ENCODE assay signal across 8 cellular contexts in genomic region chr10:21496285-21497176, GRCh38. TPM values are rescaled to one million over a fixed set of nuclear protein-coding genes. Genes with fewer than 3 reads are reported as not detected.
A peak's percentile ranks its signal among the peaks of the same experiment; 100 is the strongest.
DNase-seq lines count a peak whose midpoint lies in the region; ATAC-seq, FAIRE-seq and TF ChIP-seq lines count a peak whose summit lies in the region.

No MANE protein-coding gene starts in this region.

- H3K4me1 ChIP-seq in esophagus squamous epithelium (peaks cover 8 to 39% (median 8%) of the 10 kb centered on the region in 3 donors), transverse colon (peaks cover 0 to 43% (median 31%) of the 10 kb centered on the region in 4 donors)

- intact Hi-C loops in esophagus squamous epithelium (cut with DNase I) (loop anchor here (10.0 kb wide), 1 partner anchor 222 kb away; no protein-coding TSS in a partner anchor), transverse colon (cut with DNase I; ENCODE audit: low total_unique reads) (loop anchor here (5.0 to 10.0 kb wide), 3 partner anchors 41 to 236 kb away; no protein-coding TSS in a partner anchor)

- peak overlapping the region; percentile 68 for H3K4me3 Mint-ChIP-seq in activated T-cell treated with anti-CD3 and anti-CD28 coated beads, Interleukin-2, amount 50 U/mL, for 4 hours
- peak overlapping the region; percentile 82 to 94 (median 90) for H3K4me3 Mint-ChIP-seq in naive B cell

- TF ChIP-seq EP300 in transverse colon (IDR thresholded peaks at IDR 0.05; ENCODE audit: low read depth), result no peak

- WGBS in esophagus squamous epithelium, 2 donors, result 0% methylated on average over 4 to 7 of the region's 79 CpGs
- WGBS in transverse colon (ENCODE audit: low coverage in 1 of 2), 2 donors, result 1% methylated on average over 40 of the region's 79 CpGs; no CpG with 5 or more reads in 1 of the 2 donors

- H3K27ac Mint-ChIP-seq in naive B cell, result peak overlapping the region in 1 of 6 donors; percentile 66

- in situ Hi-C loops in transverse colon (cut with MboI; ENCODE audit: low pct_ligation_motif_present in 1 of 4, low pct_unique_long_range_greater_than_20kb in 1 of 4, low sequenced_read_pairs in 3 of 4), result loop anchor here (10.0 to 25.0 kb wide), 8 partner anchors 209 to 1498 kb away; no protein-coding TSS in a partner anchor

- no peaks in the 10 kb centered on the region for H3K9me3 ChIP-seq in esophagus squamous epithelium
- no peaks in the 10 kb centered on the region for H3K9me3 ChIP-seq in transverse colon

- no peak for DNase-seq in AG04449 (ENCODE audit: low read depth, low spot score)
- DNase-seq in GM12892 (ENCODE audit: insufficient read length), result no peak
- peak; percentile 68 for DNase-seq in NCI-H748 (lab: John Stamatoyannopoulos, UW; ENCODE audit: unreplicated experiment)
- peak; percentile 52 for DNase-seq in activated T-cell treated with anti-CD3 and anti-CD28 coated beads, Interleukin-2, amount 50 U/mL, for 4 hours
- no peak for DNase-seq in esophagus squamous epithelium (lab: John Stamatoyannopoulos, UW)
- peak; percentile 46 for DNase-seq in naive B cell
- peak; percentile 48 for DNase-seq in transverse colon

- ATAC-seq in HG02973 (IDR thresholded peaks at IDR 0.05; ENCODE audit: unreplicated experiment), result peak; percentile 44
- peak; percentile 64 to 66 for ATAC-seq in activated T-cell treated with anti-CD3 and anti-CD28 coated beads, Interleukin-2, amount 50 U/mL, for 4 hours
- peak; percentile 56 to 59 for ATAC-seq in naive B cell (ENCODE audit: low read depth in 2 of 2)

- TF ChIP-seq CTCF in AG04449 (IDR thresholded peaks at IDR 0.05; ENCODE audit: insufficient read depth, low read length, missing control alignments) (peak; percentile 50), esophagus squamous epithelium (IDR thresholded peaks at IDR 0.05) (peak in 3 of 6 experiments; percentile 3 to 24 (median 8)), transverse colon (IDR thresholded peaks at IDR 0.05) (peak in 1 of 5 experiments; percentile 20)

- H3K4me1 Mint-ChIP-seq in activated T-cell treated with anti-CD3 and anti-CD28 coated beads, Interleukin-2, amount 50 U/mL, for 4 hours (ENCODE audit: low read depth), result peaks cover 19% of the 10 kb centered on the region
- peaks cover 14 to 24% (median 20%) of the 10 kb centered on the region in 3 donors for H3K4me1 Mint-ChIP-seq in naive B cell

- H3K27me3 Mint-ChIP-seq in activated T-cell treated with anti-CD3 and anti-CD28 coated beads, Interleukin-2, amount 50 U/mL, for 4 hours (ENCODE audit: low read depth), result peaks cover 64% of the 10 kb centered on the region
- peaks cover 55 to 61% (median 60%) of the 10 kb centered on the region in 3 donors for H3K27me3 Mint-ChIP-seq in naive B cell

- H3K9me3 Mint-ChIP-seq in activated T-cell treated with anti-CD3 and anti-CD28 coated beads, Interleukin-2, amount 50 U/mL, for 4 hours, result no peaks in the 10 kb centered on the region
- no peaks in the 10 kb centered on the region for H3K9me3 Mint-ChIP-seq in naive B cell

- no peaks in the 10 kb centered on the region for H3K36me3 ChIP-seq in esophagus squamous epithelium
- no peaks in the 10 kb centered on the region for H3K36me3 ChIP-seq in transverse colon

- H3K27ac ChIP-seq in esophagus squamous epithelium, result peak overlapping the region; percentile 63 to 81 (median 77)
- peak overlapping the region; percentile 25 to 60 (median 58) for H3K27ac ChIP-seq in transverse colon

- H3K36me3 Mint-ChIP-seq in activated T-cell treated with anti-CD3 and anti-CD28 coated beads, Interleukin-2, amount 50 U/mL, for 4 hours (ENCODE audit: insufficient read depth), result no peaks in the 10 kb centered on the region
- no peaks in the 10 kb centered on the region for H3K36me3 Mint-ChIP-seq in naive B cell

- H3K4me3 ChIP-seq in AG04449 (ENCODE audit: low read depth, low read length) (peak overlapping the region; percentile 85), esophagus squamous epithelium (peak overlapping the region; percentile 54 to 80 (median 76)), transverse colon (peak overlapping the region; percentile 28 to 62 (median 48))

- CTCF ChIA-PET in AG04449 (lab: Yijun Ruan, JAX), result interaction anchor here (0.5 to 9.5 kb wide), 46 partner anchors 9 to 1216 kb away, joined by 3 to 125 read pairs (median 4); partner anchors contain the start of genes DNAJC1 and SKIDA1

- TF ChIP-seq POLR2A in GM12892 (IDR thresholded peaks at IDR 0.05; ENCODE audit: low read depth, low read length) (no peak), esophagus squamous epithelium (IDR thresholded peaks at IDR 0.05) (no peak), transverse colon (IDR thresholded peaks at IDR 0.05) (no peak)

- FAIRE-seq in GM12892 (lab: Jason Lieb, UNC), result peak; percentile 91

- POLR2A ChIA-PET in AG04449 (lab: Yijun Ruan, JAX), result interaction anchor here (0.5 to 1.5 kb wide), 6 partner anchors 13 to 507 kb away, joined by 3 to 7 read pairs (median 3); partner anchors contain the start of genes DNAJC1 and SKIDA1

- H3K27me3 ChIP-seq in esophagus squamous epithelium (peaks cover 0 to 38% (median 0%) of the 10 kb centered on the region in 4 donors), transverse colon (peaks cover 85% of the 10 kb centered on the region)

RNA-seq across cellular contexts. Expression of gene SKIDA1, which starts 29.0 kb away (rescaled TPM):
- polyA plus RNA-seq in GM12892 (2012; ENCODE audit: missing spikeins), result 0.17 TPM
- not detected for total RNA-seq in activated T-cell treated with anti-CD3 and anti-CD28 coated beads, Interleukin-2, amount 50 U/mL, for 4 hours
- total RNA-seq in esophagus squamous epithelium (under 1 TPM in 3 of 4 donors, not detected in 1; 0.53 to 0.57 (median 0.57) TPM), transverse colon (under 1 TPM in 2 of 4 donors, not detected in 2; 0.27 to 0.60 TPM)
- not detected for polyA plus RNA-seq in naive B cell (ENCODE audit: low read depth in 6 of 6)

RNA-seq across cellular contexts. Expression of gene MLLT10, which starts 37.5 kb away (rescaled TPM):
- polyA plus RNA-seq in GM12892 (2012; ENCODE audit: missing spikeins), result 31.1 TPM
- 10 to 100 TPM; 28.6 to 30.6 (median 29.4) TPM for total RNA-seq in activated T-cell treated with anti-CD3 and anti-CD28 coated beads, Interleukin-2, amount 50 U/mL, for 4 hours
- total RNA-seq in esophagus squamous epithelium (10 to 100 TPM; 22.7 to 49.6 (median 32.4) TPM), transverse colon (10 to 100 TPM; 12.0 to 43.0 (median 28.5) TPM)
- 1 to 10 TPM; 3.8 to 7.3 (median 6.6) TPM for polyA plus RNA-seq in naive B cell (ENCODE audit: low read depth in 6 of 6)

Comparison
In these comparisons a context has a peak if more than half of its experiments do, and no peak if none do; other contexts are left out.
1. DNase-seq: peak in NCI-H748 (single experiment), activated T-cell treated with anti-CD3 and anti-CD28 coated beads, Interleukin-2, amount 50 U/mL, for 4 hours (single experiment), naive B cell (single experiment) and transverse colon (single experiment); none in AG04449 (single experiment), GM12892 (single experiment) and esophagus squamous epithelium (single experiment).
2. Peak in every context shown above with its lines, with median percentiles within 50 percentile points of each other: H3K4me3 ChIP-seq and ATAC-seq.